Comparison of ENCODE assay signal across 8 cellular contexts in genomic region chr5:143154495-143155375, GRCh38.
DNase-seq lines count a peak whose midpoint lies in the region; ATAC-seq and TF ChIP-seq lines count a peak whose summit lies in the region.

No MANE protein-coding gene starts in this region.

- no peak for ATAC-seq in central memory CD8-positive, alpha-beta T cell (replicated peaks; ENCODE audit: extremely low read depth, poor library complexity, severe bottlenecking)
- ATAC-seq in thoracic aorta (ENCODE audit: insufficient number of reproducible peaks, low FRiP score, low read depth), result no peak
- no peak for ATAC-seq in HG03095 (IDR thresholded peaks at IDR 0.05; ENCODE audit: unreplicated experiment)

- no peaks in the 10 kb centered on the region for H3K27me3 ChIP-seq in thoracic aorta (replicated peaks; ENCODE audit: insufficient read depth)

- H3K27me3 Mint-ChIP-seq in central memory CD8-positive, alpha-beta T cell, result no peaks in the 10 kb centered on the region

- H3K27ac ChIP-seq in thoracic aorta, result peak overlapping the region; percentile 59 to 76

- H3K4me3 Mint-ChIP-seq in central memory CD8-positive, alpha-beta T cell, result no peak overlapping the region

- peak; percentile 63 for DNase-seq in HT1080 (ENCODE audit: low read depth)
- no peak for DNase-seq in central memory CD8-positive, alpha-beta T cell (ENCODE audit: low spot score in 2 of 2)
- peak; percentile 74 for DNase-seq in kidney tubule cell (ENCODE audit: low spot score)
- DNase-seq in thoracic aorta (ENCODE audit: low spot score), result no peak
- no peak for DNase-seq in GM19238 (ENCODE audit: insufficient read length, low spot score)
- no peak for DNase-seq in GF-D8 (lab: John Stamatoyannopoulos, UW)
- no peak for DNase-seq in iPS-NIHi11 (ENCODE audit: low spot score)

- no peaks in the 10 kb centered on the region for H3K9me3 Mint-ChIP-seq in central memory CD8-positive, alpha-beta T cell

- H3K4me3 ChIP-seq in thoracic aorta, result no peak overlapping the region

- H3K4me1 ChIP-seq in thoracic aorta (ENCODE audit: control insufficient read depth in 1 of 2, low read depth in 2 of 2), result peaks cover 27 to 42% of the 10 kb centered on the region in 2 donors

- peaks cover 16% of the 10 kb centered on the region for H3K36me3 Mint-ChIP-seq in central memory CD8-positive, alpha-beta T cell (ENCODE audit: insufficient read depth)

- H3K9me3 ChIP-seq in thoracic aorta, result no peaks in the 10 kb centered on the region

- no peak for TF ChIP-seq CTCF in thoracic aorta (IDR thresholded peaks at IDR 0.05)

- H3K4me1 Mint-ChIP-seq in central memory CD8-positive, alpha-beta T cell, result peaks cover 13% of the 10 kb centered on the region

- peak overlapping the region; percentile 24 for H3K27ac Mint-ChIP-seq in central memory CD8-positive, alpha-beta T cell (ENCODE audit: low read depth)

- no peaks in the 10 kb centered on the region for H3K36me3 ChIP-seq in thoracic aorta

Comparison
In these comparisons a context has a peak if more than half of its experiments do, and no peak if none do; other contexts are left out.
1. DNase-seq: peak in HT1080 (single experiment) and kidney tubule cell (single experiment); none in central memory CD8-positive, alpha-beta T cell (0 of 2), thoracic aorta (single experiment), GM19238 (single experiment), GF-D8 (single experiment) and iPS-NIHi11 (single experiment).